Comparison of ENCODE assay signal across 7 cellular contexts in the genomic region with DNA sequence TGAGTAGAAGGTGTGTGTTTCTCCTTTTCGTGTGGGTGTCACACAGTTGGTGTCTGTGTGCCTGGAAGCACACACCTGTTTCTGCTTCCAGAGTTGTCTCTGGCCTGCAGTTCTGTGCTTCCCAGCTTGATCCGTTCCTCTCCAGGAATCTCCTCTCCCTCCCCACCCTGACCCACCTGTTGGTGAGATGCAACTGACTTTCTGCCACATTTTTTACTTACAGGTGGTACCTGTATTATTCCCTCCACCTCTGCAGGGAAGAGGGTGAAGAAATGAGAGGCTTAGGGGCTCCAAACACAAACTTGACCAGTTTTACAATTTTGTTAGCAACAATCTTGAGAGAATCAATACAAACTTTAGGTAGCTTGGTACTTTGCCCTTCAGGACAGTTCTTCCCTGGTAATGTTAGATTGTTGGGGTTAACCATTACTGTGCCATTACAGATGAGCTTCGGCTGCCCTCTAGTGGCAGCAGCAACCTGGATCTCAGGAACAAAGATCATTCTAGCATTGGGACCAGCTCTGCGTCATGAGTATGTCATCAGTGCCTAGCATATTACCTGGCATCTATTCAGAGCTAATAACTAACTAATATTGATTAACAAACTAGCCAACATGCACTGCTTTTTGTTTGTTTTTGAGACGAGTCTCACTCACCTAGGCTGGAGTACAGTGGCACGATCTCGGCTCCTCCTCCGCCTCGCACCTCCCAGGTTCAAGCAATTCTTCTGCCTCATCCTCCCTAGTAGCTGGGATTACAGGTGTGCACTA. TPM values are rescaled to one million over a fixed set of nuclear protein-coding genes. Genes with fewer than 3 reads are reported as not detected.
DNase-seq lines count a peak whose midpoint lies in the region; ATAC-seq and TF ChIP-seq lines count a peak whose summit lies in the region.
"Not testable (repeated sequence)": the region's sequence is repeated elsewhere in the genome, so short reads cannot be mapped to it uniquely, and the experiment has no call there.

No MANE protein-coding gene starts in this region.

- H3K36me3 ChIP-seq in cardiac muscle cell: peaks cover 11% of the 10 kb centered on the region

- H3K4me1 Mint-ChIP-seq in T-helper 2 cell treated with Interferon-gamma antibody and Interleukin-4, amounts not matched to agents 5 μg/mL and 100 μg/mL, for 36 hours (ENCODE audit: low read depth): not testable (repeated sequence)

- H3K4me3 Mint-ChIP-seq in T-helper 2 cell treated with Interferon-gamma antibody and Interleukin-4, amounts not matched to agents 5 μg/mL and 100 μg/mL, for 36 hours: not testable (repeated sequence)

- H3K4me3 ChIP-seq in cardiac muscle cell; retinal pigment epithelial cell (ENCODE audit: low read length): not testable (repeated sequence)

- peak overlapping the region; percentile 21 for H3K27ac Mint-ChIP-seq in T-helper 2 cell treated with Interferon-gamma antibody and Interleukin-4, amounts not matched to agents 5 μg/mL and 100 μg/mL, for 36 hours

- DNase-seq in NCI-H128 (lab: John Stamatoyannopoulos, UW; ENCODE audit: unreplicated experiment) (peak; percentile 5), amniotic epithelial cell (ENCODE audit: low read depth) (peak; percentile 57), cardiac muscle cell (ENCODE audit: low read depth in 1 of 2, low spot score in 1 of 2) (peak; percentile 29 to 65)
- DNase-seq in T-helper 2 cell treated with Interferon-gamma antibody and Interleukin-4, amounts not matched to agents 5 μg/mL and 100 μg/mL, for 36 hours (ENCODE audit: low spot score): peak; percentile 35
- DNase-seq in retinal pigment epithelial cell (ENCODE audit: low read depth): not testable (repeated sequence)

- H3K9me3 ChIP-seq in cardiac muscle cell (ENCODE audit: low read depth): not testable (repeated sequence)

- H3K36me3 Mint-ChIP-seq in T-helper 2 cell treated with Interferon-gamma antibody and Interleukin-4, amounts not matched to agents 5 μg/mL and 100 μg/mL, for 36 hours (ENCODE audit: low read depth): peaks cover 40% of the 10 kb centered on the region

- peak; percentile 76 for ATAC-seq in GM18505 (IDR thresholded peaks at IDR 0.05; ENCODE audit: unreplicated experiment)
- peak; percentile 86 for ATAC-seq in HG02938 (IDR thresholded peaks at IDR 0.05; ENCODE audit: unreplicated experiment)

- H3K27ac ChIP-seq in cardiac muscle cell: not testable (repeated sequence)

- not testable (repeated sequence) for H3K27me3 ChIP-seq in cardiac muscle cell

- H3K27me3 Mint-ChIP-seq in T-helper 2 cell treated with Interferon-gamma antibody and Interleukin-4, amounts not matched to agents 5 μg/mL and 100 μg/mL, for 36 hours (ENCODE audit: low read depth): not testable (repeated sequence)

- peak; percentile 72 for TF ChIP-seq CTCF in cardiac muscle cell (IDR thresholded peaks at IDR 0.05; ENCODE audit: low read depth, low read length)
- peak; percentile 68 for TF ChIP-seq CTCF in retinal pigment epithelial cell (conservative IDR thresholded peaks at IDR 0.05; ENCODE audit: low read depth, low read length)

- TF ChIP-seq POLR2A in GM18505 (IDR thresholded peaks at IDR 0.05; ENCODE audit: borderline replicate concordance, extremely low read depth, insufficient read depth, insufficient read length): not testable (repeated sequence)

- H3K4me1 ChIP-seq in cardiac muscle cell (ENCODE audit: low read depth): not testable (repeated sequence)

- H3K9me3 Mint-ChIP-seq in T-helper 2 cell treated with Interferon-gamma antibody and Interleukin-4, amounts not matched to agents 5 μg/mL and 100 μg/mL, for 36 hours: not testable (repeated sequence)

RNA-seq across cellular contexts. Expression of a gene that starts 10.0 kb away (rescaled TPM):
- total RNA-seq in cardiac muscle cell: 9.5 and 16.1 TPM in 2 replicates
- 16.6 and 18.3 TPM in 2 replicates for polyA plus RNA-seq in cardiac muscle cell

RNA-seq across cellular contexts. Expression of a gene that starts 54.3 kb away (rescaled TPM):
- 2.0 and 5.2 TPM in 2 replicates for total RNA-seq in cardiac muscle cell
- 3.1 and 5.1 TPM in 2 replicates for polyA plus RNA-seq in cardiac muscle cell
